In genomic region chr1:235843458-235843857, GRCh38 we compare ENCODE assay signal across 9 cellular contexts. TPM values are rescaled to one million over a fixed set of nuclear protein-coding genes. Genes with fewer than 3 reads are reported as not detected.
DNase-seq lines count a peak whose midpoint lies in the region; ATAC-seq lines count a peak whose summit lies in the region.
"Had no signal": no experiment of that assay in that cellular context is flagged by ENCODE, and none has a peak within 500 bp of the region (broad histone marks: within the 10 kb centered on the region; RNA-seq: fewer than 3 reads in every experiment).

No MANE protein-coding gene starts in this region.

- H3K36me3 Mint-ChIP-seq in activated CD4-positive, alpha-beta T cell treated with anti-CD3 and anti-CD28 coated beads for 36 hours (ENCODE audit: low read depth): peaks cover 28% of the 10 kb centered on the region

- DNase-seq in activated CD4-positive, alpha-beta T cell treated with anti-CD3 and anti-CD28 coated beads for 36 hours: no peak
- DNase-seq in activated CD4-positive, alpha-beta T cell treated with anti-CD3 and anti-CD28 coated beads, Interleukin-2, amount 50 U/mL, for 48 hours: no peak
- peak; percentile 78 for DNase-seq in NCI-H2171 treated with DMSO at 0.1 percent for 48 hours (lab: John Stamatoyannopoulos, UW)
- DNase-seq in astrocyte of the hippocampus (ENCODE audit: low read depth, low spot score): peak; percentile 49
- DNase-seq in kidney tubule cell (ENCODE audit: low spot score): peak; percentile 48
- no peak for DNase-seq in stimulated activated CD4-positive, alpha-beta T cell treated with anti-CD3 and anti-CD28 coated beads, Interleukin-15, amount 100 ng/mL, for 24 hours

- no peaks in the 10 kb centered on the region for H3K27me3 Mint-ChIP-seq in activated CD4-positive, alpha-beta T cell treated with anti-CD3 and anti-CD28 coated beads for 36 hours
- H3K27me3 Mint-ChIP-seq: activated naive CD8-positive, alpha-beta T cell had no signal

- POLR2A ChIA-PET in activated CD4-positive, alpha-beta T cell treated with anti-CD3 and anti-CD28 coated beads for 36 hours (lab: Charles Lee): interaction anchor here (0.5 to 1.1 kb wide), 3 partner anchors 23 to 568 kb away, joined by 3 to 5 read pairs (median 5); no protein-coding TSS in a partner anchor

- H3K4me1 Mint-ChIP-seq in activated CD4-positive, alpha-beta T cell treated with anti-CD3 and anti-CD28 coated beads for 36 hours: peaks cover 45% of the 10 kb centered on the region

- H3K9me3 Mint-ChIP-seq in activated CD4-positive, alpha-beta T cell treated with anti-CD3 and anti-CD28 coated beads for 36 hours (ENCODE audit: low read depth): peaks cover 5% of the 10 kb centered on the region

- intact Hi-C loops in activated CD4-positive, alpha-beta T cell treated with anti-CD3 and anti-CD28 coated beads for 36 hours (cut with DNase I, micrococcal nuclease): loop anchor here (5.0 kb wide), 2 partner anchors 129 to 331 kb away; no protein-coding TSS in a partner anchor

- H3K27ac Mint-ChIP-seq in activated CD4-positive, alpha-beta T cell treated with anti-CD3 and anti-CD28 coated beads for 36 hours: no peak overlapping the region

- H3K4me3 Mint-ChIP-seq in activated CD4-positive, alpha-beta T cell treated with anti-CD3 and anti-CD28 coated beads for 36 hours: no peak overlapping the region
- H3K4me3 Mint-ChIP-seq: activated naive CD8-positive, alpha-beta T cell had no signal

- peak; percentile 73 for ATAC-seq in activated CD4-positive, alpha-beta T cell treated with anti-CD3 and anti-CD28 coated beads for 36 hours
- peak; percentile 53 for ATAC-seq in HG02870 (IDR thresholded peaks at IDR 0.05; ENCODE audit: unreplicated experiment)
- ATAC-seq in HG03571 (IDR thresholded peaks at IDR 0.05; ENCODE audit: unreplicated experiment): no peak

- CTCF ChIA-PET in activated CD4-positive, alpha-beta T cell treated with anti-CD3 and anti-CD28 coated beads for 36 hours (lab: Charles Lee): interaction anchor here (0.7 to 8.4 kb wide), 14 partner anchors 10 to 330 kb away, joined by 3 to 64 read pairs (median 4); no protein-coding TSS in a partner anchor

RNA-seq across cellular contexts. Expression of gene LYST, which starts 23.2 kb away (rescaled TPM):
- total RNA-seq in activated CD4-positive, alpha-beta T cell treated with anti-CD3 and anti-CD28 coated beads for 36 hours: 10 to 100 TPM; 28.1 to 32.3 TPM

Comparison
In these comparisons a context has a peak if more than half of its experiments do, and no peak if none do; other contexts are left out.
1. DNase-seq: peak in NCI-H2171 treated with DMSO at 0.1 percent for 48 hours (single experiment), astrocyte of the hippocampus (single experiment) and kidney tubule cell (single experiment); none in activated CD4-positive, alpha-beta T cell treated with anti-CD3 and anti-CD28 coated beads for 36 hours (single experiment), activated CD4-positive, alpha-beta T cell treated with anti-CD3 and anti-CD28 coated beads, Interleukin-2, amount 50 U/mL, for 48 hours (0 of 2) and stimulated activated CD4-positive, alpha-beta T cell treated with anti-CD3 and anti-CD28 coated beads, Interleukin-15, amount 100 ng/mL, for 24 hours (single experiment).